Comparison of ENCODE assay signal across 29 cellular contexts in genomic region chr10:88309365-88309764, GRCh38.
"Had no signal": no experiment of that assay in that cellular context is flagged by ENCODE, and none has a peak within 500 bp of the region (broad histone marks: within the 10 kb centered on the region; RNA-seq: fewer than 3 reads in every experiment).

No MANE protein-coding gene starts in this region.

- H3K36me3 ChIP-seq: adrenal gland, breast epithelium, MG63, SJCRH30 had no signal

- DNase-seq: activated CD4-positive, alpha-beta T cell treated with anti-CD3 and anti-CD28 coated beads for 36 hours; activated CD4-positive, alpha-beta T cell treated with anti-CD3 and anti-CD28 coated beads, Interleukin-2, amount 10 ng/mL, durations not matched to agents 7 days and 5 days; activated CD4-positive, alpha-beta T cell treated with anti-CD3 and anti-CD28 coated beads, Interleukin-2, amount 50 U/mL, for 48 hours; activated CD8-positive, alpha-beta T cell treated with anti-CD3 and anti-CD28 coated beads, Interleukin-2, amount 10 ng/mL, durations not matched to agents 7 days and 5 days; activated gamma-delta T cell; activated naive CD4-positive, alpha-beta T cell treated with Interleukin-2 at 50 U/mL for 16 hours; activated T-cell treated with anti-CD3 and anti-CD28 coated beads, Interleukin-2, amount 50 U/mL, for 24 hours; adrenal gland; body of pancreas; Kasumi-1; MG63; NCI-H1048; NCI-H1105 treated with DMSO at 0.1 percent for 48 hours; NCI-H1436; NCI-H1694; NCI-H1930; NCI-H2081 treated with DMSO at 0.1 percent for 48 hours; NCI-H226; NCI-H524 treated with DMSO at 0.1 percent for 48 hours; OCI-M1; SHP77; SJCRH30 had no signal

- H3K9me3 ChIP-seq: adrenal gland, body of pancreas, breast epithelium, MG63, SJCRH30 had no signal

- H3K27ac ChIP-seq: adrenal gland, body of pancreas, breast epithelium, coronary artery, SJCRH30, SK-N-MC had no signal

- H3K4me3 ChIP-seq: adrenal gland, body of pancreas, breast epithelium, coronary artery, MG63, SJCRH30, SK-N-MC had no signal

- H3K4me1 ChIP-seq: adrenal gland, body of pancreas, breast epithelium, SJCRH30 had no signal

- FAIRE-seq: astrocyte had no signal

- ATAC-seq: activated CD4-positive, alpha-beta T cell treated with anti-CD3 and anti-CD28 coated beads for 36 hours; activated CD4-positive, CD25-positive, alpha-beta regulatory T cell treated with anti-CD3 and anti-CD28 coated beads, Interleukin-2, amount 50 U/mL, for 24 hours; activated CD8-positive, alpha-beta T cell treated with anti-CD3 and anti-CD28 coated beads, Interleukin-2, amount 10 ng/mL, durations not matched to agents 7 days and 5 days; activated naive CD4-positive, alpha-beta T cell treated with anti-CD3 and anti-CD28 coated beads, Interleukin-2, amount 50 U/mL, for 72 hours; body of pancreas; WTC11 had no signal

- H3K27me3 ChIP-seq: adrenal gland, body of pancreas, breast epithelium, MG63, SJCRH30 had no signal
